13 cellular contexts compared by ENCODE assay signal in genomic region chr2:45669109-45669508, GRCh38. TPM values are rescaled to one million over a fixed set of nuclear protein-coding genes. Genes with fewer than 3 reads are reported as not detected.
DNase-seq lines count a peak whose midpoint lies in the region; ATAC-seq and TF ChIP-seq lines count a peak whose summit lies in the region.
"Had no signal": no experiment of that assay in that cellular context is flagged by ENCODE, and none has a peak within 500 bp of the region (broad histone marks: within the 10 kb centered on the region; RNA-seq: fewer than 3 reads in every experiment).

No MANE protein-coding gene starts in this region.

- no peaks in the 10 kb centered on the region; the same call in 1 of the 2 replicates for H4K20me1 ChIP-seq in PC-9 (ENCODE audit: insufficient read depth)

- no peaks in the 10 kb centered on the region for H3K27me3 ChIP-seq in adipocyte (replicated peaks; ENCODE audit: control insufficient read depth, insufficient read depth, low read length)
- H3K27me3 ChIP-seq in heart right ventricle = no peaks in the 10 kb centered on the region
- H3K27me3 ChIP-seq in psoas muscle (ENCODE audit: insufficient read depth in 3 of 3, low read length in 2 of 3) = no peaks in the 10 kb centered on the region
- no peaks in the 10 kb centered on the region for H3K27me3 ChIP-seq in PC-9 (ENCODE audit: insufficient read depth, low read depth)
- H3K27me3 ChIP-seq: body of pancreas had no signal

- no peak for DNase-seq in adipocyte (ENCODE audit: low read depth)
- DNase-seq in heart right ventricle = no peak
- no peak for DNase-seq in psoas muscle
- DNase-seq in PC-9 = no peak
- no peak for DNase-seq in activated CD4-positive, alpha-beta T cell treated with anti-CD3 and anti-CD28 coated beads, Interleukin-2, amount 10 ng/mL, durations not matched to agents 24 days and 14 days
- no peak for DNase-seq in T-helper 17 cell
- DNase-seq: body of pancreas; occipital lobe; stimulated activated CD4-positive, alpha-beta T cell treated with anti-CD3 and anti-CD28 coated beads, Interleukin-4, amount 100 ng/mL, for 1 hour; stimulated activated naive CD8-positive, alpha-beta T cell treated with anti-CD3 and anti-CD28 coated beads, Interleukin-15, amount 100 ng/mL, for 72 hours had no signal

- H3K27ac ChIP-seq in HEK293 (ENCODE audit: extremely low read depth, low read depth, low read length) = no peak overlapping the region
- peak overlapping the region in 8 of 10 donors; percentile 52 to 85 (median 68) for H3K27ac ChIP-seq in heart right ventricle
- H3K27ac ChIP-seq in psoas muscle = peak overlapping the region; percentile 6
- H3K27ac ChIP-seq in PC-9 = no peak overlapping the region

- BruUV-seq in PC-9 (replicated peaks; lab: Mats Ljungman, UMichigan) = no TSS peak

- CTCF ChIA-PET in HEK293 (lab: Yijun Ruan, JAX) = no interaction called here
- CTCF ChIA-PET in PC-9 (lab: Charles Lee) = no interaction called here

- H3K4me3 ChIP-seq in HEK293 (ENCODE audit: low read depth, low read length) (no peak overlapping the region), adipocyte (ENCODE audit: low read length) (peak overlapping the region; percentile 66), heart right ventricle (no peak overlapping the region), psoas muscle (no peak overlapping the region), PC-9 (no peak overlapping the region)
- H3K4me3 ChIP-seq: body of pancreas had no signal

- TF ChIP-seq CTCF in HEK293 (tag by site-specific recombination; IDR thresholded peaks at IDR 0.05) (no peak), heart right ventricle (IDR thresholded peaks at IDR 0.05) (no peak), psoas muscle (IDR thresholded peaks at IDR 0.05) (no peak), PC-9 (conservative IDR thresholded peaks at IDR 0.05) (no peak)

- no peak overlapping the region for H3K4me3 Mint-ChIP-seq in activated CD4-positive, alpha-beta T cell treated with anti-CD3 and anti-CD28 coated beads, Interleukin-2, amount 10 ng/mL, durations not matched to agents 24 days and 14 days
- H3K4me3 Mint-ChIP-seq in T-helper 17 cell = no peak overlapping the region
- H3K4me3 Mint-ChIP-seq: stimulated activated naive CD8-positive, alpha-beta T cell treated with anti-CD3 and anti-CD28 coated beads, Interleukin-15, amount 100 ng/mL, for 72 hours; T-helper 1 cell treated with Interleukin-12 subunit alpha and Interleukin-12 subunit beta and Interleukin-4 antibody, amounts not matched to agents 30 μg/mL and 1 μg/mL, for 36 hours had no signal

- H2AFZ ChIP-seq in PC-9 = no peak overlapping the region

- peaks cover 17% of the 10 kb centered on the region for H3F3A ChIP-seq in PC-9 (ENCODE audit: insufficient read depth, low read depth)

- peaks cover 89% of the 10 kb centered on the region for H3K79me2 ChIP-seq in PC-9 (ENCODE audit: low read depth)

- peak overlapping the region; percentile 82 for H3K9ac ChIP-seq in adipocyte (ENCODE audit: low read length)

- H3K9me3 ChIP-seq in HEK293 (ENCODE audit: control insufficient read depth, insufficient read depth, low read depth, low read length) (no peaks in the 10 kb centered on the region), adipocyte (ENCODE audit: control insufficient read depth, low read length) (no peaks in the 10 kb centered on the region), heart right ventricle (no peaks in the 10 kb centered on the region), psoas muscle (no peaks in the 10 kb centered on the region), PC-9 (ENCODE audit: insufficient read depth, low read depth) (no peaks in the 10 kb centered on the region), T-helper 17 cell (ENCODE audit: control insufficient read depth, low read length, poor library complexity, severe bottlenecking) (no peaks in the 10 kb centered on the region)
- H3K9me3 ChIP-seq: body of pancreas had no signal

- H3K36me3 ChIP-seq in HEK293 (ENCODE audit: control insufficient read depth in 2 of 2, insufficient read depth in 1 of 2, low read length in 2 of 2) = no peaks in the 10 kb centered on the region
- H3K36me3 ChIP-seq in adipocyte (ENCODE audit: control insufficient read depth, insufficient read depth, low read length, severe bottlenecking) = no peaks in the 10 kb centered on the region
- no peaks in the 10 kb centered on the region for H3K36me3 ChIP-seq in heart right ventricle
- H3K36me3 ChIP-seq in psoas muscle (ENCODE audit: insufficient read depth in 1 of 2, low read depth in 1 of 2) = no peaks in the 10 kb centered on the region
- no peaks in the 10 kb centered on the region for H3K36me3 ChIP-seq in PC-9 (ENCODE audit: low read depth)

- H3K4me1 ChIP-seq in HEK293 (ENCODE audit: control insufficient read depth, insufficient read depth, low read length) (peaks cover 12% of the 10 kb centered on the region), adipocyte (ENCODE audit: control insufficient read depth, insufficient read depth, low read length) (peaks cover 19% of the 10 kb centered on the region), heart right ventricle (peaks cover 0 to 41% (median 16%) of the 10 kb centered on the region in 9 donors), psoas muscle (peaks cover 3% of the 10 kb centered on the region), PC-9 (replicated peaks; ENCODE audit: insufficient read depth) (peaks cover 36% of the 10 kb centered on the region)

- no peaks in the 10 kb centered on the region for H3K36me3 Mint-ChIP-seq in activated CD4-positive, alpha-beta T cell treated with anti-CD3 and anti-CD28 coated beads, Interleukin-2, amount 10 ng/mL, durations not matched to agents 24 days and 14 days (ENCODE audit: low read depth)
- H3K36me3 Mint-ChIP-seq in T-helper 17 cell (ENCODE audit: low read depth) = peaks cover 9% of the 10 kb centered on the region

- intact Hi-C loops in heart right ventricle (cut with DNase I) = no loop called here
- intact Hi-C loops in psoas muscle (cut with DNase I) = no loop called here
- intact Hi-C loops in PC-9 (cut with micrococcal nuclease; ENCODE audit: unreplicated experiment) = no loop called here
- intact Hi-C loops in activated CD4-positive, alpha-beta T cell treated with anti-CD3 and anti-CD28 coated beads, Interleukin-2, amount 10 ng/mL, durations not matched to agents 24 days and 14 days (cut with micrococcal nuclease) = no loop called here

- POLR2A ChIA-PET in HEK293 (lab: Yijun Ruan, JAX) (no interaction called here), PC-9 (lab: Charles Lee; ENCODE audit: unreplicated experiment) (no interaction called here)

- no peaks in the 10 kb centered on the region for H3K9me2 ChIP-seq in PC-9 (ENCODE audit: insufficient read depth)

- H3K27me3 Mint-ChIP-seq in activated CD4-positive, alpha-beta T cell treated with anti-CD3 and anti-CD28 coated beads, Interleukin-2, amount 10 ng/mL, durations not matched to agents 24 days and 14 days = no peaks in the 10 kb centered on the region
- no peaks in the 10 kb centered on the region for H3K27me3 Mint-ChIP-seq in T-helper 17 cell
- H3K27me3 Mint-ChIP-seq: stimulated activated naive CD8-positive, alpha-beta T cell treated with anti-CD3 and anti-CD28 coated beads, Interleukin-15, amount 100 ng/mL, for 72 hours had no signal

- WGBS in heart right ventricle, 2 donors = 17 to 28% methylated on average over 7 of the region's 7 CpGs
- 57 to 63% (median 62%) methylated on average over 7 of the region's 7 CpGs for WGBS in psoas muscle, 3 donors

- H3K4me1 Mint-ChIP-seq in activated CD4-positive, alpha-beta T cell treated with anti-CD3 and anti-CD28 coated beads, Interleukin-2, amount 10 ng/mL, durations not matched to agents 24 days and 14 days = peaks cover 3% of the 10 kb centered on the region
- H3K4me1 Mint-ChIP-seq in T-helper 17 cell = peaks cover 4% of the 10 kb centered on the region

- no peak overlapping the region for H3K27ac Mint-ChIP-seq in activated CD4-positive, alpha-beta T cell treated with anti-CD3 and anti-CD28 coated beads, Interleukin-2, amount 10 ng/mL, durations not matched to agents 24 days and 14 days
- H3K27ac Mint-ChIP-seq in T-helper 17 cell = no peak overlapping the region
- H3K27ac Mint-ChIP-seq: stimulated activated naive CD8-positive, alpha-beta T cell treated with anti-CD3 and anti-CD28 coated beads, Interleukin-15, amount 100 ng/mL, for 72 hours; T-helper 1 cell treated with Interleukin-12 subunit alpha and Interleukin-12 subunit beta and Interleukin-4 antibody, amounts not matched to agents 30 μg/mL and 1 μg/mL, for 36 hours had no signal

- ATAC-seq in heart right ventricle = peak; percentile 22 to 89 (median 66)
- no peak for ATAC-seq in psoas muscle
- ATAC-seq in T-helper 17 cell = no peak
- ATAC-seq in GM19035 (IDR thresholded peaks at IDR 0.05; ENCODE audit: unreplicated experiment) = no peak
- ATAC-seq: body of pancreas; stimulated activated naive CD8-positive, alpha-beta T cell treated with anti-CD3 and anti-CD28 coated beads, Interleukin-15, amount 100 ng/mL, for 72 hours had no signal

- H3K4me2 ChIP-seq in PC-9 = no peak overlapping the region

- H3K9me3 Mint-ChIP-seq in activated CD4-positive, alpha-beta T cell treated with anti-CD3 and anti-CD28 coated beads, Interleukin-2, amount 10 ng/mL, durations not matched to agents 24 days and 14 days = peaks cover 4% of the 10 kb centered on the region
- H3K9me3 Mint-ChIP-seq: stimulated activated naive CD8-positive, alpha-beta T cell treated with anti-CD3 and anti-CD28 coated beads, Interleukin-15, amount 100 ng/mL, for 72 hours; T-helper 1 cell treated with Interleukin-12 subunit alpha and Interleukin-12 subunit beta and Interleukin-4 antibody, amounts not matched to agents 30 μg/mL and 1 μg/mL, for 36 hours had no signal

TF ChIP-seq in HEK293, 187 proteins besides CTCF, POLR2A, EP300 and RAD21:
- TF ChIP-seq ZNF677 (tag by site-specific recombination; IDR thresholded peaks at IDR 0.05) (peak; percentile 90), ZNF214 (tag by site-specific recombination; IDR thresholded peaks at IDR 0.05; ENCODE audit: borderline replicate concordance) (no peak)

RNA-seq across cellular contexts. Expression of gene PRKCE, which starts 17.6 kb away (rescaled TPM):
- total RNA-seq in heart right ventricle (10 to 100 TPM; 15.9 to 22.7 (median 17.3) TPM), psoas muscle (10 to 100 TPM; 16.1 to 22.8 (median 20.0) TPM), PC-9 (2021) (21.7 and 24.0 TPM in 2 replicates), T-helper 17 cell (10 to 100 TPM; 17.6 to 23.7 TPM)
- polyA plus RNA-seq in heart right ventricle (1 to 10 TPM; 3.7 to 6.2 TPM), psoas muscle (1 to 10 TPM; 3.0 to 5.4 (median 4.4) TPM)
- total RNA-seq in activated CD4-positive, alpha-beta T cell treated with anti-CD3 and anti-CD28 coated beads, Interleukin-2, amount 10 ng/mL, durations not matched to agents 24 days and 14 days = 11.2 and 13.5 TPM in 2 replicates

RNA-seq across cellular contexts. Expression of gene SRBD1, which starts 58.0 kb away (rescaled TPM):
- total RNA-seq in heart right ventricle (10 to 100 TPM in 6 of 10 donors, 1 to 10 TPM in 4; 7.4 to 13.5 (median 11.2) TPM), psoas muscle (1 to 10 TPM; 4.0 to 6.4 (median 4.9) TPM), PC-9 (2021) (17.8 and 20.9 TPM in 2 replicates), T-helper 17 cell (10 to 100 TPM; 15.0 to 17.2 TPM)
- polyA plus RNA-seq in heart right ventricle (1 to 10 TPM; 2.5 to 2.9 TPM), psoas muscle (1 to 10 TPM; 2.3 to 3.0 (median 3.0) TPM)
- 14.5 and 18.9 TPM in 2 replicates for total RNA-seq in activated CD4-positive, alpha-beta T cell treated with anti-CD3 and anti-CD28 coated beads, Interleukin-2, amount 10 ng/mL, durations not matched to agents 24 days and 14 days

Comparison
In these comparisons a context has a peak if more than half of its experiments do, and no peak if none do; other contexts are left out.
1. H3K27ac ChIP-seq: peak in heart right ventricle (8 of 10) and psoas muscle (single experiment); none in HEK293 (single experiment) and PC-9 (single experiment).
2. ATAC-seq: peak in heart right ventricle (8 of 8); none in psoas muscle (0 of 4), T-helper 17 cell (single experiment) and GM19035 (single experiment).